Comparison of ENCODE assay signal across 8 cellular contexts in the genomic region with DNA sequence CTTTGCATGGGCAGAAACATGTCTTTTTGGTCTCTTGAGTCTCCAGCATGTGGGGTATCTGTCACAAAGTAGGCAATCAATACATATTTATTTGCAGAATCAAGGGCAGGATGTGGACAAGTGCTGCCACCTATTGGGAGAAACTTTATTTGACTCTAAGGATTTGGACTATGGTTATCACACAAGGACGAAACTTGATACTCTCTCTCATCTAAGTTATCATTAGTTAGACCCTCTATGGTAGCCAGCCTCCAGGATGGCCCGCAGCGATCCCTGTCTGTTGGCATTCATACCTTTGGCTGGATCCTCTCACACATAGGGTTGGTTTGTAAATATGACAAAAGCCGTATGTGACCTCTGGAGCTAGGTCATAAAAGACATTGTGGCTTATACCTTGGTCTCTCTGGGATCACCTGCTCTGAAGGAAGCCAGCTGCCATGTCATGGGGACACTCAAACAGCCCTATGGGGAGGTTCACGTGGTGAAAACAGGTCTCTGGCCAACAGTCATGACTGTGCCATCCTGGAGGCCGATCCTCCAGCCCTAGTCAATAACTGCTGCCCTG. TPM values are rescaled to one million over a fixed set of nuclear protein-coding genes. Genes with fewer than 3 reads are reported as not detected.
DNase-seq lines count a peak whose midpoint lies in the region; ATAC-seq and TF ChIP-seq lines count a peak whose summit lies in the region.

No MANE protein-coding gene starts in this region.

- no peaks in the 10 kb centered on the region for H3K36me3 Mint-ChIP-seq in endothelial cell (ENCODE audit: low read depth, unreplicated experiment)

- peak overlapping the region; percentile 43 for H3K4me3 Mint-ChIP-seq in endothelial cell (ENCODE audit: unreplicated experiment)

- 29 to 37% methylated on average over 6 of the region's 6 CpGs for WGBS in testis, 2 donors

- peak; percentile 1 for ATAC-seq in mucosa of descending colon

- peaks cover 6% of the 10 kb centered on the region for H3K4me1 Mint-ChIP-seq in endothelial cell (ENCODE audit: unreplicated experiment)

- no peak overlapping the region for H3K27ac Mint-ChIP-seq in endothelial cell (ENCODE audit: unreplicated experiment)

- H3K4me1 ChIP-seq in BE2C, result peaks cover 11% of the 10 kb centered on the region; the same call in 1 of the 2 replicates
- H3K4me1 ChIP-seq in mucosa of descending colon (ENCODE audit: low read depth), result peaks cover 15% of the 10 kb centered on the region
- H3K4me1 ChIP-seq in testis, result peaks cover 19% of the 10 kb centered on the region

- TF ChIP-seq POLR2A in testis (IDR thresholded peaks at IDR 0.05), result no peak

- intact Hi-C loops in mucosa of descending colon (cut with DNase I, micrococcal nuclease), result no loop called here
- intact Hi-C loops in testis (cut with DNase I; ENCODE audit: low total_unique reads), result no loop called here

- peak; percentile 71 for TF ChIP-seq CTCF in BE2C (IDR thresholded peaks at IDR 0.05; ENCODE audit: low read depth, low read length)
- peak; percentile 51 for TF ChIP-seq CTCF in GM20000 (IDR thresholded peaks at IDR 0.05; ENCODE audit: extremely low read depth, missing control alignments)
- peak; percentile 81 for TF ChIP-seq CTCF in endothelial cell (IDR thresholded peaks at IDR 0.05; ENCODE audit: unreplicated experiment)
- TF ChIP-seq CTCF in mucosa of descending colon (IDR thresholded peaks at IDR 0.05), result peak; percentile 50
- peak in 2 of 3 experiments; percentile 32 to 61 for TF ChIP-seq CTCF in testis (IDR thresholded peaks at IDR 0.05)

- no peaks in the 10 kb centered on the region for H3K36me3 ChIP-seq in BE2C
- H3K36me3 ChIP-seq in mucosa of descending colon (ENCODE audit: low read depth), result no peaks in the 10 kb centered on the region
- no peaks in the 10 kb centered on the region for H3K36me3 ChIP-seq in testis (ENCODE audit: low read depth, missing control alignments)

- H3K4me3 ChIP-seq in BE2C (ENCODE audit: low read depth, low read length) (peak overlapping the region; percentile 76), mucosa of descending colon (no peak overlapping the region), testis (peak overlapping the region in 1 of 2 donors; percentile 100)

- H3K27me3 Mint-ChIP-seq in endothelial cell (ENCODE audit: unreplicated experiment), result peaks cover 6% of the 10 kb centered on the region

- DNase-seq in BE2C, result peak; percentile 42
- DNase-seq in GM20000 (ENCODE audit: low spot score), result peak; percentile 64
- peak; percentile 54 for DNase-seq in NCI-H345 treated with DMSO at 0.1 percent for 48 hours (lab: John Stamatoyannopoulos, UW; ENCODE audit: unreplicated experiment)
- peak; percentile 14 to 17 for DNase-seq in activated CD4-positive, alpha-beta T cell treated with anti-CD3 and anti-CD28 coated beads, Interleukin-2, amount 50 U/mL, for 4 hours
- DNase-seq in endothelial cell (ENCODE audit: low spot score), result peak; percentile 41
- peak in 2 of 3 donors; percentile 35 to 70 for DNase-seq in mucosa of descending colon
- DNase-seq in testis, result no peak
- DNase-seq in NCI-H2081 treated with DMSO at 0.1 percent for 48 hours (lab: John Stamatoyannopoulos, UW), result no peak

- H3K27me3 ChIP-seq in BE2C (no peaks in the 10 kb centered on the region), testis (no peaks in the 10 kb centered on the region)

- no peaks in the 10 kb centered on the region for H3K9me3 Mint-ChIP-seq in endothelial cell (ENCODE audit: unreplicated experiment)

- H3K9me3 ChIP-seq in BE2C, result no peaks in the 10 kb centered on the region
- no peaks in the 10 kb centered on the region for H3K9me3 ChIP-seq in mucosa of descending colon
- H3K9me3 ChIP-seq in testis, result no peaks in the 10 kb centered on the region

- H3K27ac ChIP-seq in testis, result peak overlapping the region in 1 of 2 donors; percentile 98

RNA-seq across cellular contexts. Expression of a gene that starts 1.1 kb away (rescaled TPM):
- 95.6 TPM for polyA plus RNA-seq in BE2C (2012; ENCODE audit: insufficient read depth, insufficient read length, low read depth)
- total RNA-seq in endothelial cell (ENCODE audit: unreplicated experiment), result 93.8 TPM
- 10 to 100 TPM; 63.0 to 84.3 (median 71.5) TPM for total RNA-seq in mucosa of descending colon
- total RNA-seq in testis, result 100 to 1,000 TPM; 184 to 203 TPM
- 270 TPM for polyA plus RNA-seq in testis (ENCODE audit: insufficient read depth, low read depth, low replicate concordance)

RNA-seq across cellular contexts. Expression of a gene that starts 9.2 kb away (rescaled TPM):
- not detected for polyA plus RNA-seq in BE2C (2012; ENCODE audit: insufficient read depth, insufficient read length, low read depth)
- total RNA-seq in endothelial cell (ENCODE audit: unreplicated experiment) (not detected), mucosa of descending colon (not detected), testis (1 to 10 TPM in 1 of 2 donors, under 1 TPM in 1; 0.93 to 1.3 TPM)
- 3.0 TPM for polyA plus RNA-seq in testis (ENCODE audit: insufficient read depth, low read depth, low replicate concordance)

Comparison
In these comparisons a context has a peak if more than half of its experiments do, and no peak if none do; other contexts are left out.
1. DNase-seq: peak in BE2C (single experiment), GM20000 (single experiment), NCI-H345 treated with DMSO at 0.1 percent for 48 hours (single experiment), activated CD4-positive, alpha-beta T cell treated with anti-CD3 and anti-CD28 coated beads, Interleukin-2, amount 50 U/mL, for 4 hours (2 of 2), endothelial cell (single experiment) and mucosa of descending colon (2 of 3); none in testis (single experiment) and NCI-H2081 treated with DMSO at 0.1 percent for 48 hours (single experiment).
2. Peak in every context shown above with its lines, with median percentiles within 50 percentile points of each other: CTCF ChIP-seq.